ENCODE assay signal across 24 cellular contexts in the genomic region with DNA sequence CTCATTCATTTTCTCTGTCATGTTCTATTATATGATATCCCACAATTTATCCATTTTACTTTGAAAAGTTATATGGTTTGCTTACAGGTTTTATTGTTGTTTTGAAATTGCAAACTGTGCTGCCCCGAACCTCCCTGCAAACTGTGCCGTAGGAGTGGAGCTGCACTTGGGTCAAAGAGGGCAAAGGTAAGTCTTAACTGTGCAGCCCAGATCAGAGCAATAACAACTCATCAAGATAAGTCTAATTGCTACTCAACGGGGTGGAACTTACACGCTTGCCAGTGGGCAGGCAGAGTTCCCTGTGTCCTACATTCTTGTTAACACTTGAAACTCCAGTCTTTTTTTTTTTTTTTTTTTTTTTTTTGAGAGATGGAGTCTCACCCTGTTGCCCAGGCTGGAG. TPM values are rescaled to one million over a fixed set of nuclear protein-coding genes. Genes with fewer than 3 reads are reported as not detected.
DNase-seq lines count a peak whose midpoint lies in the region; ATAC-seq, FAIRE-seq and TF ChIP-seq lines count a peak whose summit lies in the region.
"Had no signal": no experiment of that assay in that cellular context is flagged by ENCODE, and none has a peak within 500 bp of the region (broad histone marks: within the 10 kb centered on the region; RNA-seq: fewer than 3 reads in every experiment).

No MANE protein-coding gene starts in this region.

- POLR2A ChIA-PET in SK-N-SH (lab: Yijun Ruan, JAX): no interaction called here

- FAIRE-seq in GM12892 (lab: Jason Lieb, UNC): no peak
- FAIRE-seq: colon, D721Med, endometrium had no signal

- WGBS in SK-N-SH (ENCODE audit: low lambda C conversion rate): 77% methylated on average over 4 of the region's 4 CpGs

- no peaks in the 10 kb centered on the region for H3K27me3 ChIP-seq in SK-N-SH (ENCODE audit: insufficient read depth)
- no peaks in the 10 kb centered on the region for H3K27me3 ChIP-seq in mucosa of rectum (ENCODE audit: control insufficient read depth in 2 of 2, insufficient read depth in 2 of 2, low read length in 2 of 2)
- H3K27me3 ChIP-seq in uterus: no peaks in the 10 kb centered on the region
- H3K27me3 ChIP-seq: upper lobe of right lung had no signal

- H3F3A ChIP-seq in SK-N-SH (replicated peaks; ENCODE audit: insufficient read depth): no peaks in the 10 kb centered on the region

- no peaks in the 10 kb centered on the region for H3K9me2 ChIP-seq in SK-N-SH

- no peak for TF ChIP-seq CTCF in SK-N-SH (IDR thresholded peaks at IDR 0.05)
- TF ChIP-seq CTCF in uterus (IDR thresholded peaks at IDR 0.05): no peak

- CTCF ChIA-PET in SK-N-SH (lab: Yijun Ruan, JAX): interaction anchor here (1.3 kb wide), 1 partner anchor 18 kb away, joined by 3 read pairs; no protein-coding TSS in a partner anchor

- no peak for TF ChIP-seq EP300 in SK-N-SH (IDR thresholded peaks at IDR 0.05; ENCODE audit: borderline replicate concordance in 1 of 2, low read depth in 1 of 2, low read length in 1 of 2)

- H3K36me3 ChIP-seq in SK-N-SH (replicated peaks in 1 of 2; ENCODE audit: control insufficient read depth in 1 of 2, insufficient read depth in 2 of 2, low read length in 1 of 2) (no peaks in the 10 kb centered on the region), KOPT-K1 (ENCODE audit: insufficient read depth, low read length) (no peaks in the 10 kb centered on the region), mucosa of rectum (ENCODE audit: control insufficient read depth in 2 of 2, insufficient read depth in 2 of 2, low read length in 2 of 2) (no peaks in the 10 kb centered on the region), uterus (no peaks in the 10 kb centered on the region)
- H3K36me3 ChIP-seq: upper lobe of right lung, WERI-Rb-1 had no signal

- H2AFZ ChIP-seq in SK-N-SH (ENCODE audit: low read depth): no peak overlapping the region

- no peak overlapping the region for H3K4me3 ChIP-seq in SK-N-SH (ENCODE audit: low read depth in 2 of 2, low read length in 1 of 2)
- peak overlapping the region in 1 of 2 donors; percentile 44 for H3K4me3 ChIP-seq in mucosa of rectum (ENCODE audit: low read length in 2 of 2)
- H3K4me3 ChIP-seq in uterus: no peak overlapping the region
- H3K4me3 ChIP-seq: upper lobe of right lung had no signal

- TF ChIP-seq RAD21 in SK-N-SH (IDR thresholded peaks at IDR 0.05; ENCODE audit: low read length): no peak

- H3K27ac ChIP-seq in SK-N-SH (ENCODE audit: low read depth in 2 of 2, low read length in 1 of 2) (no peak overlapping the region), KOPT-K1 (ENCODE audit: low read depth, low read length, poor library complexity, severe bottlenecking) (peak overlapping the region; percentile 99), mucosa of rectum (ENCODE audit: low read depth in 2 of 2, low read length in 2 of 2) (peak overlapping the region; percentile 81 to 86), uterus (no peak overlapping the region)
- H3K27ac ChIP-seq: 22Rv1, upper lobe of right lung, WERI-Rb-1 had no signal

- H3K4me1 ChIP-seq in SK-N-SH (ENCODE audit: control insufficient read depth in 1 of 2, insufficient read depth in 2 of 2, low read depth in 1 of 2, low read length in 1 of 2): peaks cover 0 to 10% of the 10 kb centered on the region in 2 experiments; a peak in 2 of 4 replicates
- H3K4me1 ChIP-seq in mucosa of rectum (ENCODE audit: control insufficient read depth in 2 of 2, insufficient read depth in 2 of 2, low read length in 2 of 2): peaks cover 25 to 38% of the 10 kb centered on the region in 2 donors
- no peaks in the 10 kb centered on the region for H3K4me1 ChIP-seq in uterus
- H3K4me1 ChIP-seq: upper lobe of right lung had no signal

- peak; percentile 12 for DNase-seq in SK-N-SH
- DNase-seq in cerebellar cortex (ENCODE audit: low spot score): peak; percentile 43
- no peak for DNase-seq in GM12892 (ENCODE audit: insufficient read length)
- no peak for DNase-seq in uterus
- DNase-seq: activated gamma-delta T cell; GOT3; MM.1S; natural killer cell; NCI-H146; NCI-H2171; NCI-H69; stimulated activated naive CD8-positive, alpha-beta T cell treated with anti-CD3 and anti-CD28 coated beads, Interleukin-15, Interleukin-2, amounts not matched to agents 100 U/mL and 50 U/mL, for 24 hours; T-helper 17 cell; upper lobe of right lung; WERI-Rb-1 had no signal

- no peaks in the 10 kb centered on the region for H4K20me1 ChIP-seq in SK-N-SH (ENCODE audit: insufficient read depth)

- TF ChIP-seq POLR2A in GM12892 (IDR thresholded peaks at IDR 0.05; ENCODE audit: low read depth, low read length) (no peak), uterus (IDR thresholded peaks at IDR 0.05) (no peak)

- H3K9ac ChIP-seq in SK-N-SH: no peak overlapping the region
- peak overlapping the region in 1 of 2 donors; percentile 60 for H3K9ac ChIP-seq in mucosa of rectum (ENCODE audit: low read depth in 1 of 2, low read length in 2 of 2)

- ATAC-seq in SK-N-SH treated with all-trans-retinoic acid at 6 μM for 48 hours (no peak), HG03196 (IDR thresholded peaks at IDR 0.05; ENCODE audit: unreplicated experiment) (no peak)
- ATAC-seq: natural killer cell; Right ventricle myocardium inferior; stimulated activated naive CD8-positive, alpha-beta T cell treated with anti-CD3 and anti-CD28 coated beads, Interleukin-15, Interleukin-2, amounts not matched to agents 100 U/mL and 50 U/mL, for 24 hours; T-helper 17 cell; upper lobe of right lung had no signal

- H3K4me2 ChIP-seq in SK-N-SH: no peak overlapping the region

- no peaks in the 10 kb centered on the region for H3K79me2 ChIP-seq in SK-N-SH (ENCODE audit: insufficient read depth)

- intact Hi-C loops in uterus (cut with DNase I; ENCODE audit: low total_unique reads): no loop called here

- H3K9me3 ChIP-seq in SK-N-SH (no peaks in the 10 kb centered on the region), KOPT-K1 (ENCODE audit: insufficient read depth, low read length, poor library complexity, severe bottlenecking) (no peaks in the 10 kb centered on the region), mucosa of rectum (ENCODE audit: control insufficient read depth in 2 of 2, low read length in 2 of 2) (no peaks in the 10 kb centered on the region), uterus (no peaks in the 10 kb centered on the region)
- H3K9me3 ChIP-seq: upper lobe of right lung had no signal

TF ChIP-seq in SK-N-SH, 30 proteins besides CTCF, POLR2A, EP300 and RAD21 (continues in another document):
- no peak for TF ChIP-seq SMC3 (IDR thresholded peaks at IDR 0.05; ENCODE audit: low read depth, low read length)
- TF ChIP-seq, protein P1, sequence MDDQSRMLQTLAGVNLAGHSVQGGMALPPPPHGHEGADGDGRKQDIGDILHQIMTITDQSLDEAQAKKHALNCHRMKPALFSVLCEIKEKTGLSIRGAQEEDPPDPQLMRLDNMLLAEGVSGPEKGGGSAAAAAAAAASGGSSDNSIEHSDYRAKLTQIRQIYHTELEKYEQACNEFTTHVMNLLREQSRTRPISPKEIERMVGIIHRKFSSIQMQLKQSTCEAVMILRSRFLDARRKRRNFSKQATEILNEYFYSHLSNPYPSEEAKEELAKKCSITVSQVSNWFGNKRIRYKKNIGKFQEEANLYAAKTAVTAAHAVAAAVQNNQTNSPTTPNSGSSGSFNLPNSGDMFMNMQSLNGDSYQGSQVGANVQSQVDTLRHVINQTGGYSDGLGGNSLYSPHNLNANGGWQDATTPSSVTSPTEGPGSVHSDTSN (IDR thresholded peaks at IDR 0.05): no peak
- TF ChIP-seq, protein P2, sequence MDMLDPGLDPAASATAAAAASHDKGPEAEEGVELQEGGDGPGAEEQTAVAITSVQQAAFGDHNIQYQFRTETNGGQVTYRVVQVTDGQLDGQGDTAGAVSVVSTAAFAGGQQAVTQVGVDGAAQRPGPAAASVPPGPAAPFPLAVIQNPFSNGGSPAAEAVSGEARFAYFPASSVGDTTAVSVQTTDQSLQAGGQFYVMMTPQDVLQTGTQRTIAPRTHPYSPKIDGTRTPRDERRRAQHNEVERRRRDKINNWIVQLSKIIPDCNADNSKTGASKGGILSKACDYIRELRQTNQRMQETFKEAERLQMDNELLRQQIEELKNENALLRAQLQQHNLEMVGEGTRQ (IDR thresholded peaks at IDR 0.05; ENCODE audit: borderline replicate concordance, low read depth, low read length): no peak
- no peak for TF ChIP-seq SIN3A (IDR thresholded peaks at IDR 0.05; ENCODE audit: borderline replicate concordance, low read depth, low read length)
- no peak for TF ChIP-seq TEAD4 (IDR thresholded peaks at IDR 0.05; ENCODE audit: borderline replicate concordance, insufficient read depth)

TF ChIP-seq in SK-N-SH treated with all-trans-retinoic acid at 6 μM for 48 hours, 23 proteins besides CTCF, POLR2A, EP300 and RAD21:
- TF ChIP-seq, protein P3, sequence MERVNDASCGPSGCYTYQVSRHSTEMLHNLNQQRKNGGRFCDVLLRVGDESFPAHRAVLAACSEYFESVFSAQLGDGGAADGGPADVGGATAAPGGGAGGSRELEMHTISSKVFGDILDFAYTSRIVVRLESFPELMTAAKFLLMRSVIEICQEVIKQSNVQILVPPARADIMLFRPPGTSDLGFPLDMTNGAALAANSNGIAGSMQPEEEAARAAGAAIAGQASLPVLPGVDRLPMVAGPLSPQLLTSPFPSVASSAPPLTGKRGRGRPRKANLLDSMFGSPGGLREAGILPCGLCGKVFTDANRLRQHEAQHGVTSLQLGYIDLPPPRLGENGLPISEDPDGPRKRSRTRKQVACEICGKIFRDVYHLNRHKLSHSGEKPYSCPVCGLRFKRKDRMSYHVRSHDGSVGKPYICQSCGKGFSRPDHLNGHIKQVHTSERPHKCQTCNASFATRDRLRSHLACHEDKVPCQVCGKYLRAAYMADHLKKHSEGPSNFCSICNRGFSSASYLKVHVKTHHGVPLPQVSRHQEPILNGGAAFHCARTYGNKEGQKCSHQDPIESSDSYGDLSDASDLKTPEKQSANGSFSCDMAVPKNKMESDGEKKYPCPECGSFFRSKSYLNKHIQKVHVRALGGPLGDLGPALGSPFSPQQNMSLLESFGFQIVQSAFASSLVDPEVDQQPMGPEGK (CRISPR knock-in tag; IDR thresholded peaks at IDR 0.05; ENCODE audit: borderline replicate concordance): no peak

RNA-seq across cellular contexts. Expression of a gene that starts 33.2 kb away (rescaled TPM):
- polyA plus RNA-seq in SK-N-SH (2012; rRNA removed): not detected in 2 replicates
- polyA plus RNA-seq in SK-N-SH (2012; cell fraction: cytosol; rRNA removed): 0.07 TPM in 1 of 2 replicates, not detected in the other
- 0.35 and 0.39 TPM in 2 replicates for polyA plus RNA-seq in SK-N-SH (2012; cell fraction: nucleus; rRNA removed)
- not detected for polyA plus RNA-seq in GM12892 (2012; ENCODE audit: missing spikeins)
- total RNA-seq in uterus: 1 to 10 TPM in 1 of 4 donors, not detected in 3; 2.2 TPM
- total RNA-seq: natural killer cell, Right ventricle myocardium inferior, T-helper 17 cell, upper lobe of right lung had no signal

RNA-seq across cellular contexts. Expression of a gene that starts 38.4 kb away (rescaled TPM):
- polyA plus RNA-seq in SK-N-SH (2012; rRNA removed): not detected in 2 replicates
- not detected in 2 replicates for polyA plus RNA-seq in SK-N-SH (2012; cell fraction: cytosol; rRNA removed)
- not detected in 2 replicates for polyA plus RNA-seq in SK-N-SH (2012; cell fraction: nucleus; rRNA removed)
- 1.7 TPM for polyA plus RNA-seq in GM12892 (2012; ENCODE audit: missing spikeins)
- under 1 TPM in 1 of 4 donors, not detected in 3; 0.48 TPM for total RNA-seq in uterus
- total RNA-seq: natural killer cell, T-helper 17 cell, upper lobe of right lung had no signal

Comparison
In these comparisons a context has a peak if more than half of its experiments do, and no peak if none do; other contexts are left out.
1. DNase-seq: peak in SK-N-SH (single experiment) and cerebellar cortex (single experiment); none in GM12892 (single experiment) and uterus (0 of 2).
2. H3K27ac ChIP-seq: peak in KOPT-K1 (single experiment) and mucosa of rectum (2 of 2); none in SK-N-SH (0 of 2) and uterus (0 of 2).